11 cellular contexts compared by ENCODE assay signal in the genomic region with DNA sequence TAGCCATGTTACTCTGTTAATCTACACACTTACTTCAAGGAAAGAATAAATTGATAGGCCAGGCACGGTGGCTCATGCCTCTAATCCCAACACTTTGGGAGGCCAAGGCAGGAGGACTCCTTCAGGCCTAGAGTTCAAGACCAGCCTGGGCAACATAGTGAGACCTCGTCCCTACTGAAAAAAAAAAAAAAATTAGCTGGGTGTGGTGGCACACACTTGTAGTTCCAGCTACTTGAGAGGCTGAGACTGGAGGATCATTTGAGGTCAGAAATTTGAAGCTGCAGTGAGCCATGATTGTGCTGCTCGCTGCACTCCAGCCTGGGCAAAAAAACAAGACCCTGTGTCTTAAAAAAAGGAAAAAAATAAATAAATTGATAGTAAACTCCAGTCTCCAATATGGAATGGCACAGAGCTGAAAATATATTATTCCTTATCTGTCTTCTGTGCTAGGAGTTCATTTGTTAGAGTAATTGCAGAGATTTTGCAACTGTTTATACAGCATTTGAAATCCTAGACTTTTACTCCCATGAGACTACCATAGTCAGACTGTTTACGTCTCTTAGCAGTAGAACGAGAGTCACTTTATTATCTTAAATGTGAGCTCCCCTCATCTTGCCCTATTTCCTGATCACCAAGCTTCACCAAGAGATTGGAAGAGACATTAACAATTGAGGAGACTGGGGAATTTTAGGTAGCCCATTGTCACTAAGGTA. TPM values are rescaled to one million over a fixed set of nuclear protein-coding genes. Genes with fewer than 3 reads are reported as not detected.
A peak's percentile ranks its signal among the peaks of the same experiment; 100 is the strongest.
DNase-seq lines count a peak whose midpoint lies in the region; ATAC-seq and TF ChIP-seq lines count a peak whose summit lies in the region.
"Had no signal": no experiment of that assay in that cellular context is flagged by ENCODE, and none has a peak within 500 bp of the region (broad histone marks: within the 10 kb centered on the region; RNA-seq: fewer than 3 reads in every experiment).

No MANE protein-coding gene starts in this region.

- TF ChIP-seq POLR2A in tibial nerve (IDR thresholded peaks at IDR 0.05), result no peak
- no peak for TF ChIP-seq POLR2A in transverse colon (IDR thresholded peaks at IDR 0.05)

- in situ Hi-C loops in transverse colon (cut with MboI; ENCODE audit: low pct_ligation_motif_present in 1 of 4, low pct_unique_long_range_greater_than_20kb in 1 of 4, low sequenced_read_pairs in 3 of 4), result no loop called here

- H2AFZ ChIP-seq in parathyroid adenoma, result no peak overlapping the region

- H3K79me2 ChIP-seq in parathyroid adenoma, result no peaks in the 10 kb centered on the region

- no peak for TF ChIP-seq CTCF in AG10803 (conservative IDR thresholded peaks at IDR 0.05; ENCODE audit: low read length)
- no peak for TF ChIP-seq CTCF in parathyroid adenoma (IDR thresholded peaks at IDR 0.05)
- no peak for TF ChIP-seq CTCF in tibial nerve (IDR thresholded peaks at IDR 0.05)
- TF ChIP-seq CTCF in transverse colon (IDR thresholded peaks at IDR 0.05), result no peak

- H3K27ac ChIP-seq in parathyroid adenoma (no peak overlapping the region), tibial nerve (no peak overlapping the region), transverse colon (no peak overlapping the region)
- H3K27ac ChIP-seq: epithelial cell of prostate had no signal

- intact Hi-C loops in transverse colon (cut with DNase I; ENCODE audit: low total_unique reads), result no loop called here

- H3K9me3 ChIP-seq in parathyroid adenoma (ENCODE audit: control insufficient read depth, low read length) (no peaks in the 10 kb centered on the region), tibial nerve (no peaks in the 10 kb centered on the region), transverse colon (no peaks in the 10 kb centered on the region)

- H3K4me3 ChIP-seq in AG10803 (ENCODE audit: low read length), result no peak overlapping the region
- H3K4me3 ChIP-seq in parathyroid adenoma (ENCODE audit: low read depth, low read length), result no peak overlapping the region
- H3K4me3 ChIP-seq in tibial nerve, result no peak overlapping the region
- H3K4me3 ChIP-seq in transverse colon, result no peak overlapping the region

- H3K4me2 ChIP-seq in parathyroid adenoma (ENCODE audit: low read length), result peak overlapping the region; percentile 53

- DNase-seq in AG10803 (ENCODE audit: low read depth), result peak; percentile 65
- DNase-seq in NCI-H1436 treated with DMSO at 0.1 percent for 48 hours (lab: John Stamatoyannopoulos, UW), result peak; percentile 29
- peak; percentile 86 for DNase-seq in fibroblast of gingiva (ENCODE audit: low read depth)
- no peak for DNase-seq in tibial nerve (ENCODE audit: low spot score in 2 of 2)
- no peak for DNase-seq in AML-193 (lab: John Stamatoyannopoulos, UW)
- DNase-seq in transverse colon, result no peak
- DNase-seq: activated CD4-positive, alpha-beta T cell treated with anti-CD3 and anti-CD28 coated beads for 36 hours; stimulated activated CD4-positive, alpha-beta T cell treated with anti-CD3 and anti-CD28 coated beads, Interleukin-12 subunit alpha, Interleukin-12 subunit beta, amount 100 ng/mL, for 4 hours had no signal

- H3K36me3 ChIP-seq in parathyroid adenoma (ENCODE audit: control insufficient read depth, insufficient read depth, low read length), result no peaks in the 10 kb centered on the region
- no peaks in the 10 kb centered on the region for H3K36me3 ChIP-seq in tibial nerve
- H3K36me3 ChIP-seq in transverse colon, result no peaks in the 10 kb centered on the region

- ATAC-seq in HG03139 (IDR thresholded peaks at IDR 0.05; ENCODE audit: unreplicated experiment), result no peak
- ATAC-seq: activated CD4-positive, alpha-beta T cell treated with anti-CD3 and anti-CD28 coated beads for 36 hours had no signal

- WGBS in tibial nerve, 2 donors, result 74 to 75% methylated on average over 5 of the region's 5 CpGs
- WGBS in transverse colon (ENCODE audit: low coverage in 1 of 2), 2 donors, result 76 to 82% methylated on average over 3 to 5 of the region's 5 CpGs

- no peaks in the 10 kb centered on the region for H3K27me3 ChIP-seq in parathyroid adenoma (ENCODE audit: control insufficient read depth, insufficient read depth, low read length)
- H3K27me3 ChIP-seq in tibial nerve, result no peaks in the 10 kb centered on the region
- H3K27me3 ChIP-seq in transverse colon, result no peaks in the 10 kb centered on the region

- H3K9ac ChIP-seq in parathyroid adenoma, result no peak overlapping the region

- H3K4me1 ChIP-seq in parathyroid adenoma (no peaks in the 10 kb centered on the region), tibial nerve (peaks cover 0 to 9% (median 0%) of the 10 kb centered on the region in 4 donors), transverse colon (peaks cover 0 to 11% (median 0%) of the 10 kb centered on the region in 4 donors)

- TF ChIP-seq EP300 in tibial nerve (IDR thresholded peaks at IDR 0.05) (peak in 1 of 2 donors; percentile 6), transverse colon (IDR thresholded peaks at IDR 0.05; ENCODE audit: low read depth) (no peak)

RNA-seq across cellular contexts. Expression of gene TMEM131L, which starts 18.8 kb away (rescaled TPM):
- 10 to 100 TPM in 3 of 4 donors, 1 to 10 TPM in 1; 8.7 to 19.9 (median 12.1) TPM for total RNA-seq in tibial nerve
- 10 to 100 TPM in 2 of 4 donors, 1 to 10 TPM in 2; 5.2 to 14.8 (median 8.3) TPM for total RNA-seq in transverse colon

Comparison
In these comparisons a context has a peak if more than half of its experiments do, and no peak if none do; other contexts are left out.
1. DNase-seq: peak in AG10803 (single experiment), NCI-H1436 treated with DMSO at 0.1 percent for 48 hours (single experiment) and fibroblast of gingiva (single experiment); none in tibial nerve (0 of 2), AML-193 (0 of 2) and transverse colon (single experiment).